In the genomic region with DNA sequence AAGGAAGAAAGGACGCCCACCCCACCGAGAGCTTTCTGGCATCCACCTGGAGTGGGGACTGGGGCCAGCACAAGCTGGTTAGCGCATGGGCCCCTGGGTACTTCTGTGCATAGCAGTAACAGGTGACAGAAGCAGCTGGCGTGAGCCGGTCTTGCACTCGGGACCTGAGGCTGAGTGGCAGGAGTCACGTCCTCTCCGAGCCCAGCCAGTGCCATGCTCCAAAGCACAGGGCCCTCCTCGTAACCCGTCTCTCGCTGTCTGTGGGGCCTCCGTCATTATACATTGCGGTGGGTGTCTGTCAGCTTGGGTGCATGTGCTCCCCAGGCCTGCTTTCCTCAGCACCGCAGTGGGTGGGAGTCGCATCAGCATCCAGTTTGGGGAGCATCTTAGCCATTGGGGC, we compare ENCODE assay signal across 16 cellular contexts.
DNase-seq lines count a peak whose midpoint lies in the region; ATAC-seq, FAIRE-seq and TF ChIP-seq lines count a peak whose summit lies in the region.
"Had no signal": no experiment of that assay in that cellular context is flagged by ENCODE, and none has a peak within 500 bp of the region (broad histone marks: within the 10 kb centered on the region; RNA-seq: fewer than 3 reads in every experiment).

No MANE protein-coding gene starts in this region.

- H3K9ac ChIP-seq in BLaER1 treated with 17β-estradiol and CSF1 and Interleukin-3, amounts not matched to agents 10 nM and 100 nM, result no peak overlapping the region
- no peak overlapping the region for H3K9ac ChIP-seq in kidney (ENCODE audit: low read length in 2 of 2)
- H3K9ac ChIP-seq: GM23248 had no signal

- no peaks in the 10 kb centered on the region for H3K9me3 ChIP-seq in BLaER1 treated with 17β-estradiol and CSF1 and Interleukin-3, amounts not matched to agents 10 nM and 100 nM (replicated peaks in 1 of 11)
- no peaks in the 10 kb centered on the region for H3K9me3 ChIP-seq in kidney (ENCODE audit: control insufficient read depth in 1 of 2, low read length in 2 of 2)
- H3K9me3 ChIP-seq: BE2C, HAP-1 had no signal

- H3K36me3 ChIP-seq in BLaER1 treated with 17β-estradiol and CSF1 and Interleukin-3, amounts not matched to agents 10 nM and 100 nM, result no peaks in the 10 kb centered on the region
- no peaks in the 10 kb centered on the region for H3K36me3 ChIP-seq in kidney (ENCODE audit: control insufficient read depth in 1 of 2, insufficient read depth in 2 of 2, low read length in 2 of 2)
- H3K36me3 ChIP-seq: BE2C, HAP-1 had no signal

- peaks cover 9 to 69% (median 57%) of the 10 kb centered on the region in 10 experiments for H3K4me1 ChIP-seq in BLaER1 treated with 17β-estradiol and CSF1 and Interleukin-3, amounts not matched to agents 10 nM and 100 nM
- no peaks in the 10 kb centered on the region for H3K4me1 ChIP-seq in kidney (ENCODE audit: control insufficient read depth in 1 of 2, insufficient read depth in 1 of 2, low read depth in 1 of 2, low read length in 2 of 2)
- H3K4me1 ChIP-seq: BE2C, HAP-1 had no signal

- intact Hi-C loops in kidney (cut with DNase I), result no loop called here

- DNase-seq in NCI-H524 (lab: John Stamatoyannopoulos, UW) (peak; percentile 51 to 86), kidney (peak; percentile 72), hepatic stellate cell (ENCODE audit: low spot score) (no peak)
- DNase-seq in activated CD4-positive, alpha-beta T cell treated with anti-CD3 and anti-CD28 coated beads, Interleukin-2, amount 50 U/mL, for 4 hours, result no peak
- DNase-seq: ACHN; BE2C; Calu3; CD8-positive, alpha-beta T cell; GM23248 had no signal

- no peak for ATAC-seq in activated CD4-positive, CD25-positive, alpha-beta regulatory T cell treated with anti-CD3 and anti-CD28 coated beads, Interleukin-2, amount 50 U/mL, for 24 hours
- ATAC-seq: CD8-positive, alpha-beta T cell had no signal

- H3K27ac ChIP-seq in BLaER1 treated with 17β-estradiol and CSF1 and Interleukin-3, amounts not matched to agents 10 nM and 100 nM, result no peak overlapping the region
- no peak overlapping the region for H3K27ac ChIP-seq in kidney (ENCODE audit: low read depth in 2 of 2, low read length in 2 of 2)
- H3K27ac ChIP-seq: GM23248 had no signal

- H3K27me3 ChIP-seq in BLaER1 treated with 17β-estradiol and CSF1 and Interleukin-3, amounts not matched to agents 10 nM and 100 nM, result peaks cover 0 to 10% (median 0%) of the 10 kb centered on the region in 11 experiments; a peak in 2 of 22 replicates
- H3K27me3 ChIP-seq: BE2C had no signal

- FAIRE-seq in kidney (lab: Jason Lieb, UNC), result no peak
- FAIRE-seq: A204.1, G401.6, GM12891, GM19239 had no signal

- H4K20me1 ChIP-seq in BLaER1 treated with 17β-estradiol and CSF1 and Interleukin-3, amounts not matched to agents 10 nM and 100 nM, result no peaks in the 10 kb centered on the region; a peak in 1 of 22 replicates

- no peak overlapping the region for H3K4me3 ChIP-seq in BLaER1 treated with 17β-estradiol and CSF1 and Interleukin-3, amounts not matched to agents 10 nM and 100 nM
- H3K4me3 ChIP-seq in kidney (ENCODE audit: low read length in 2 of 2), result no peak overlapping the region
- H3K4me3 ChIP-seq: GM23248, HAP-1 had no signal

- peak overlapping the region in 8 of 11 experiments; percentile 14 to 72 (median 57); a peak in 16 of 22 replicates for H3K4me2 ChIP-seq in BLaER1 treated with 17β-estradiol and CSF1 and Interleukin-3, amounts not matched to agents 10 nM and 100 nM

- TF ChIP-seq CTCF in kidney (IDR thresholded peaks at IDR 0.05; ENCODE audit: borderline replicate concordance, extremely low read depth, insufficient read depth), result no peak

Comparison
In these comparisons a context has a peak if more than half of its experiments do, and no peak if none do; other contexts are left out.
1. DNase-seq: peak in NCI-H524 (2 of 2) and kidney (single experiment); none in hepatic stellate cell (single experiment) and activated CD4-positive, alpha-beta T cell treated with anti-CD3 and anti-CD28 coated beads, Interleukin-2, amount 50 U/mL, for 4 hours (0 of 2).